22 cellular contexts compared by ENCODE assay signal in genomic region chr7:101559586-101559985, GRCh38.
DNase-seq lines count a peak whose midpoint lies in the region; ATAC-seq and TF ChIP-seq lines count a peak whose summit lies in the region.
"Had no signal": no experiment of that assay in that cellular context is flagged by ENCODE, and none has a peak within 500 bp of the region (broad histone marks: within the 10 kb centered on the region; RNA-seq: fewer than 3 reads in every experiment).

No MANE protein-coding gene starts in this region.

- peaks cover 55% of the 10 kb centered on the region for H3K27me3 Mint-ChIP-seq in stimulated activated memory B cell treated with anti-CD40 and anti-IgM and Interleukin-4, amounts not matched to agents 10 μg/mL and 1 μg/mL and 100 μg/mL, for 72 hours

- H3K36me3 Mint-ChIP-seq in stimulated activated memory B cell treated with anti-CD40 and anti-IgM and Interleukin-4, amounts not matched to agents 10 μg/mL and 1 μg/mL and 100 μg/mL, for 72 hours, result no peaks in the 10 kb centered on the region

- ATAC-seq in stimulated activated memory B cell treated with anti-CD40 and anti-IgM and Interleukin-4, amounts not matched to agents 10 μg/mL and 1 μg/mL and 100 μg/mL, for 72 hours, result no peak
- ATAC-seq: K562 had no signal

- no peak overlapping the region for H3K27ac ChIP-seq in coronary artery
- H3K27ac ChIP-seq: 22Rv1, GM23248 had no signal

- no peaks in the 10 kb centered on the region for H3K4me1 Mint-ChIP-seq in stimulated activated memory B cell treated with anti-CD40 and anti-IgM and Interleukin-4, amounts not matched to agents 10 μg/mL and 1 μg/mL and 100 μg/mL, for 72 hours

- no peak overlapping the region for H3K4me3 Mint-ChIP-seq in stimulated activated memory B cell treated with anti-CD40 and anti-IgM and Interleukin-4, amounts not matched to agents 10 μg/mL and 1 μg/mL and 100 μg/mL, for 72 hours

- TF ChIP-seq CTCF in coronary artery (IDR thresholded peaks at IDR 0.05), result no peak

- H3K27ac Mint-ChIP-seq in stimulated activated memory B cell treated with anti-CD40 and anti-IgM and Interleukin-4, amounts not matched to agents 10 μg/mL and 1 μg/mL and 100 μg/mL, for 72 hours, result no peak overlapping the region

- H3K9me3 Mint-ChIP-seq in stimulated activated memory B cell treated with anti-CD40 and anti-IgM and Interleukin-4, amounts not matched to agents 10 μg/mL and 1 μg/mL and 100 μg/mL, for 72 hours, result peaks cover 8% of the 10 kb centered on the region

- H3K4me3 ChIP-seq in coronary artery, result no peak overlapping the region
- H3K4me3 ChIP-seq: GM23248, K562 had no signal

- DNase-seq in activated CD8-positive, alpha-beta memory T cell treated with anti-CD3 and anti-CD28 coated beads, Interleukin-2, amount 50 U/mL, for 48 hours, result peak; percentile 6
- DNase-seq in activated CD8-positive, alpha-beta memory T cell treated with anti-CD3 and anti-CD28 coated beads, Interleukin-2, amount 50 U/mL, for 4 hours, result no peak
- peak; percentile 28 for DNase-seq in coronary artery (ENCODE audit: low spot score)
- DNase-seq in mesenteric fat pad (ENCODE audit: low spot score), result peak; percentile 28
- peak; percentile 32 for DNase-seq in ureter (ENCODE audit: low spot score)
- DNase-seq in OCI-M1 (lab: John Stamatoyannopoulos, UW), result no peak
- no peak for DNase-seq in SHP77 (lab: John Stamatoyannopoulos, UW)
- DNase-seq: DMS153; DND-41; GM23248; MV-4-11; NCI-H1105; NCI-H1436 treated with DMSO at 0.1 percent for 48 hours; NCI-H187 treated with DMSO at 0.1 percent for 48 hours; NCI-H446 treated with DMSO at 0.1 percent for 48 hours; NCI-H82; NK-92 treated with Interleukin-12 subunit alpha and Interleukin-12 subunit beta, amount 100 ng/mL, for 24 hours; RPMI8226; SHP77 treated with DMSO at 0.1 percent for 48 hours had no signal

Comparison
In these comparisons a context has a peak if more than half of its experiments do, and no peak if none do; other contexts are left out.
1. DNase-seq: peak in activated CD8-positive, alpha-beta memory T cell treated with anti-CD3 and anti-CD28 coated beads, Interleukin-2, amount 50 U/mL, for 48 hours (single experiment), coronary artery (single experiment), mesenteric fat pad (single experiment) and ureter (single experiment); none in activated CD8-positive, alpha-beta memory T cell treated with anti-CD3 and anti-CD28 coated beads, Interleukin-2, amount 50 U/mL, for 4 hours (single experiment), OCI-M1 (single experiment) and SHP77 (0 of 2).